8 cellular contexts compared by ENCODE assay signal in the genomic region with DNA sequence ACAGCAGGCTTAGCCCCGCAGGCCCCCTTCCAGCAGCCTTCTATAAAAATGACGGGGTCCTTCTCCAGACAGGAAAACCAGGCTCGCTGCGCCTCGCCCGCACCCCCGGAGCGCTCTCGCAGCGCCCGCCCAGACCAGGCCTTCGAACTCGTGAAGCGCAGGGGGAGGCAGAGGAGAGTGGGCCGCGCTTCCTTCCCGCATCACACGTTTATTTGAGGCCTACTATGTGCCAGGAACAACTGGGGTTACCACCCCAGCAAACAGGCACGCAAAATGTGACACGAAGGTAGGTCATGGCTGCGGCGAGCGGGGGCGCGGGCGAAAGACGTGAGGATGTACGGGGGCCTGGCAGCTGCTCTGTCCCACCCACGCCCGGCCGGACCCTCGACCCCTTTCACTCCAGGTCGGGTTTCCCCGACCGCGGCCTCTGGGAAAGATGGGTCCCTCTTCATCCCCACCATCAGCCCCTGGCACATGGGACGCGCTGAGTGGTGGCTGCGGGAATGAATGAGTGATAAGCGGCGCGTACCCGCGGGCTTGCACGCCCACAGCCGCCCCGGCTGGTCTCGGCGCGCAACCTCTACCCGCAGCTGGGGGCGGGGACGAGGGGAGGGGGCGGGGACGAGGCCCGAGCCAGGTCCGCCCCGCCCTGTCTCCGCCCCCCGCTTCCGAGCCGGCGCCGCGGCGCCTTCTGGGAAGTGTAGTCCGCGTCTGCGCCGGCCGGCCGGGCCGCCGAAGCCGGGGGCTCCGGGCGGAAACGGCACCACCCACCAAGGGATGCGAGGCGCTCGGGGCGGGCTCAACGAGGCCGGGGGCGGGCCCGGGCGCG. TPM values are rescaled to one million over a fixed set of nuclear protein-coding genes. Genes with fewer than 3 reads are reported as not detected.
DNase-seq lines count a peak whose midpoint lies in the region; ATAC-seq and TF ChIP-seq lines count a peak whose summit lies in the region.

No MANE protein-coding gene starts in this region.

- peaks cover 30% of the 10 kb centered on the region for H3K4me1 Mint-ChIP-seq in activated T-cell treated with anti-CD3 and anti-CD28 coated beads, Interleukin-2, amount 50 U/mL, for 24 hours (ENCODE audit: low read depth)

- H3K27me3 ChIP-seq in esophagus (ENCODE audit: control insufficient read depth in 1 of 2, insufficient read depth in 2 of 2, low read length in 2 of 2) (no peaks in the 10 kb centered on the region), mucosa of stomach (ENCODE audit: control insufficient read depth, insufficient read depth, low read length) (no peaks in the 10 kb centered on the region)

- CTCF ChIA-PET in OCI-LY7 (lab: Charles Lee; ENCODE audit: unreplicated experiment) = no interaction called here

- DNase-seq in COLO829 (ENCODE audit: low spot score) (peak; percentile 76), HUDEP-2 (lab: John Stamatoyannopoulos, UW; ENCODE audit: unreplicated experiment in 76 of 76) (peak in 67 of 76 experiments; percentile 4 to 87 (median 63)), OCI-LY7 (ENCODE audit: low spot score) (peak; percentile 93)
- DNase-seq in activated T-cell treated with anti-CD3 and anti-CD28 coated beads, Interleukin-2, amount 50 U/mL, for 24 hours = peak; percentile 97
- peak; percentile 95 for DNase-seq in stimulated activated CD8-positive, alpha-beta memory T cell treated with anti-CD3 and anti-CD28 coated beads, Interleukin-4, amount 100 ng/mL, for 24 hours (ENCODE audit: low read depth)

- ATAC-seq in GM21381 (IDR thresholded peaks at IDR 0.05; ENCODE audit: unreplicated experiment) = peak; percentile 95

- H3K9me3 ChIP-seq in OCI-LY7 (ENCODE audit: low read length) = peaks cover 19% of the 10 kb centered on the region
- H3K9me3 ChIP-seq in esophagus (ENCODE audit: control insufficient read depth in 2 of 2, insufficient read depth in 1 of 2, low read depth in 1 of 2, low read length in 1 of 2) = no peaks in the 10 kb centered on the region
- no peaks in the 10 kb centered on the region for H3K9me3 ChIP-seq in mucosa of stomach (ENCODE audit: control insufficient read depth, low read length)

- H3K4me3 ChIP-seq in OCI-LY7 (ENCODE audit: low read depth, low read length, poor library complexity, severe bottlenecking) = peak overlapping the region; percentile 96
- H3K4me3 ChIP-seq in esophagus (ENCODE audit: low read depth in 1 of 2, low read length in 2 of 2) = peak overlapping the region; percentile 68 to 73
- peak overlapping the region; percentile 12 for H3K4me3 ChIP-seq in mucosa of stomach (ENCODE audit: low read length)

- no TSS peak for BruUV-seq in OCI-LY7 (replicated peaks; lab: Mats Ljungman, UMichigan)

- peaks cover 13% of the 10 kb centered on the region for H3K36me3 Mint-ChIP-seq in activated T-cell treated with anti-CD3 and anti-CD28 coated beads, Interleukin-2, amount 50 U/mL, for 24 hours (ENCODE audit: low read depth)

- H3K27ac ChIP-seq in OCI-LY7 (ENCODE audit: low read depth, low read length, poor library complexity, severe bottlenecking) (no peak overlapping the region), esophagus (ENCODE audit: low read depth in 2 of 2, low read length in 1 of 2) (peak overlapping the region; percentile 14 to 54)

- no peak for TF ChIP-seq CTCF in OCI-LY7 (conservative IDR thresholded peaks at IDR 0.05; ENCODE audit: low read length)

- H2AFZ ChIP-seq in OCI-LY7 (ENCODE audit: low read length) = peak overlapping the region; percentile 70

- peak overlapping the region; percentile 76 for H3K4me3 Mint-ChIP-seq in activated T-cell treated with anti-CD3 and anti-CD28 coated beads, Interleukin-2, amount 50 U/mL, for 24 hours

- H3K27me3 Mint-ChIP-seq in activated T-cell treated with anti-CD3 and anti-CD28 coated beads, Interleukin-2, amount 50 U/mL, for 24 hours = no peaks in the 10 kb centered on the region

- POLR2A ChIA-PET in OCI-LY7 (lab: Charles Lee) = interaction anchor here (1.0 kb wide), 1 partner anchor 28 kb away, joined by 3 read pairs; no protein-coding TSS in a partner anchor

- WGBS in esophagus, 2 donors = 5 to 10% methylated on average over 50 to 88 of the region's 88 CpGs

- no peaks in the 10 kb centered on the region for H3K9me2 ChIP-seq in OCI-LY7 (ENCODE audit: insufficient read depth, low read length)

- intact Hi-C loops in OCI-LY7 (cut with micrococcal nuclease; ENCODE audit: unreplicated experiment) = loop anchor here (5.0 kb wide), 1 partner anchor 92 kb away; no protein-coding TSS in a partner anchor

- peak overlapping the region; percentile 44 for H3K9ac ChIP-seq in mucosa of stomach (ENCODE audit: low read length)

- H3K27ac Mint-ChIP-seq in activated T-cell treated with anti-CD3 and anti-CD28 coated beads, Interleukin-2, amount 50 U/mL, for 24 hours = peak overlapping the region; percentile 85

- H3K4me1 ChIP-seq in OCI-LY7 (ENCODE audit: insufficient read depth, low read length, poor library complexity, severe bottlenecking) = peaks cover 12% of the 10 kb centered on the region
- peaks cover 17 to 28% of the 10 kb centered on the region in 2 donors for H3K4me1 ChIP-seq in esophagus (ENCODE audit: control insufficient read depth in 2 of 2, insufficient read depth in 2 of 2, low read length in 1 of 2)
- peaks cover 5% of the 10 kb centered on the region for H3K4me1 ChIP-seq in mucosa of stomach (ENCODE audit: control insufficient read depth, insufficient read depth, low read length)

- H3K79me2 ChIP-seq in OCI-LY7 (ENCODE audit: insufficient read depth, low read depth, low read length) = no peaks in the 10 kb centered on the region

- no peaks in the 10 kb centered on the region for H3K36me3 ChIP-seq in OCI-LY7 (ENCODE audit: insufficient read depth, low read length)
- peaks cover 0 to under 1% of the 10 kb centered on the region in 2 donors for H3K36me3 ChIP-seq in esophagus (ENCODE audit: control insufficient read depth in 2 of 2, insufficient read depth in 2 of 2, low read length in 1 of 2)
- H3K36me3 ChIP-seq in mucosa of stomach (ENCODE audit: control insufficient read depth, insufficient read depth, low read length) = no peaks in the 10 kb centered on the region

- H4K20me1 ChIP-seq in OCI-LY7 (ENCODE audit: insufficient read depth, low read length) = no peaks in the 10 kb centered on the region

- peaks cover 19% of the 10 kb centered on the region for H3K9me3 Mint-ChIP-seq in activated T-cell treated with anti-CD3 and anti-CD28 coated beads, Interleukin-2, amount 50 U/mL, for 24 hours

- peak overlapping the region; percentile 69 for H3K4me2 ChIP-seq in OCI-LY7 (ENCODE audit: low read length)

RNA-seq across cellular contexts. Expression of gene ZNF467, which starts 59.1 kb away (rescaled TPM):
- 0.22 TPM in 1 of 2 replicates, not detected in the other for total RNA-seq in OCI-LY7 (2014; rRNA removed; shearing (Covaris generic))
- total RNA-seq in OCI-LY7 (2022) = 0.40 TPM in 1 of 2 replicates, not detected in the other
- 1 to 10 TPM; 2.6 to 2.9 TPM for polyA plus RNA-seq in esophagus

Comparison
In these comparisons a context has a peak if more than half of its experiments do, and no peak if none do; other contexts are left out.
1. H3K4me3 ChIP-seq: peak in every context shown above with its lines; median percentile 96 in OCI-LY7; 70 in esophagus; 12 in mucosa of stomach.